In the genomic region with DNA sequence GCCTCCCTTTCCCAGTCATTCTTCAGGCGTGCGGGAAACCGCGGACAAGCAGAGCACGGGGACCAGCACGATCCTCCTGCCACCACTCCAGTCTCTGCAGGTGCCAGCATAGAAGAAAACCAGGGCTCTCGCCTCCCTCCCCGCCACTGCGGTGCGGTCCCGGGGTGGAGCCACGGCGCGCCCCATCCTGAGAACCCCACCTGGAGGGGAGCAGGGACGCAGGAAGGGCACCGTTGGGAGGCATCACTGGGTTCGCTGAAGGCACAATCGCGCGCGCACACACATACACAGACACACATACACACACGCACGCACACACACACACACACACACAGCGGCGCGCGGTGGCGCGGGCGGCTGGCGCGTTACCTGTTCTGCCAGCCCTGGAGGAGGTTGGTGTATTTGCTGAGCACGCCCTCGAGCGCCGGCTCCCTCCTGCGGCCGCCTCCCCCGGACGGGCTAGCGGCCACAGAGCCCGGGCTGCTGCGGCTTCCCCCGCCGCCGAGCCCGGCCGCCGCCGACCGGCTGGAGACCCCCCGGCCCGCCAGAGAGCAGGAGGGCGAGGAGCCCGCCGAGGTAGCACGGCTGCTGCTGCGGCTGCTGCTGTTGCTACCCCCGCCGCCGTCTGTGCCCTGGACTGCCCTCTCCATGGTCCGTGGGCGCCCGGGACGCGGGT, we compare ENCODE assay signal across 8 cellular contexts. TPM values are rescaled to one million over a fixed set of nuclear protein-coding genes. Genes with fewer than 3 reads are reported as not detected.
DNase-seq lines count a peak whose midpoint lies in the region; TF ChIP-seq lines count a peak whose summit lies in the region.

No MANE protein-coding gene starts in this region.

- peak overlapping the region; percentile 69 to 97 (median 87) for H3K27ac ChIP-seq in skin epidermis

- H3K4me3 ChIP-seq in skin epidermis: peak overlapping the region; percentile 62 to 85 (median 70)

- peaks cover 0 to 3% (median 0%) of the 10 kb centered on the region in 5 experiments for H3K9me3 Mint-ChIP-seq in brain

- peak overlapping the region; percentile 86 to 91 (median 90) for H3K4me3 Mint-ChIP-seq in brain

- TF ChIP-seq CTCF in brain (conservative IDR thresholded peaks at IDR 0.05): no peak

- DNase-seq in SKM-1 treated with dmso at 0.1 percent for 144 hours (lab: John Stamatoyannopoulos, UW; ENCODE audit: unreplicated experiment) (peak; percentile 9), SKM-1 (lab: John Stamatoyannopoulos, UW; ENCODE audit: unreplicated experiment) (no peak), HuH-7 (ENCODE audit: low spot score) (peak; percentile 84), SW480 (ENCODE audit: low spot score) (peak; percentile 86), iPS-NIHi7 (ENCODE audit: extremely low spot score) (peak; percentile 69), globus pallidus (ENCODE audit: low spot score) (no peak)

- H3K27me3 Mint-ChIP-seq in brain: peaks cover 36% of the 10 kb centered on the region

- H3K27ac Mint-ChIP-seq in brain: peak overlapping the region in 3 of 5 experiments; percentile 55 to 88 (median 72)

- H3K4me1 Mint-ChIP-seq in brain: peaks cover 17% of the 10 kb centered on the region

- no peaks in the 10 kb centered on the region for H3K36me3 Mint-ChIP-seq in brain

RNA-seq across cellular contexts. Expression of a gene that starts 0.4 kb away (rescaled TPM):
- 3.3 TPM for polyA plus RNA-seq in brain (ENCODE audit: insufficient read depth, low read depth, low replicate concordance)

RNA-seq across cellular contexts. Expression of a gene that starts 0.9 kb away (rescaled TPM):
- polyA plus RNA-seq in brain (ENCODE audit: insufficient read depth, low read depth, low replicate concordance): 0.20 TPM

Comparison
In these comparisons a context has a peak if more than half of its experiments do, and no peak if none do; other contexts are left out.
1. DNase-seq: peak in SKM-1 treated with dmso at 0.1 percent for 144 hours (single experiment), HuH-7 (single experiment), SW480 (single experiment) and iPS-NIHi7 (single experiment); none in SKM-1 (single experiment) and globus pallidus (single experiment).